In genomic region chr7:102270176-102270887, GRCh38 we compare ENCODE assay signal across 19 cellular contexts. TPM values are rescaled to one million over a fixed set of nuclear protein-coding genes. Genes with fewer than 3 reads are reported as not detected.
DNase-seq lines count a peak whose midpoint lies in the region; ATAC-seq, FAIRE-seq and TF ChIP-seq lines count a peak whose summit lies in the region.
"Had no signal": no experiment of that assay in that cellular context is flagged by ENCODE, and none has a peak within 500 bp of the region (broad histone marks: within the 10 kb centered on the region; RNA-seq: fewer than 3 reads in every experiment).

No MANE protein-coding gene starts in this region.

- H3K27me3 Mint-ChIP-seq in natural killer cell treated with Interleukin-12 subunit alpha and Interleukin-12 subunit beta and Interleukin-15 and Interleukin-18, amount 100 ng/mL, for 72 hours, result no peaks in the 10 kb centered on the region
- H3K27me3 Mint-ChIP-seq in natural killer cell (ENCODE audit: low read depth in 2 of 2), result no peaks in the 10 kb centered on the region
- H3K27me3 Mint-ChIP-seq in WTC11 (ENCODE audit: low read depth), result no peaks in the 10 kb centered on the region
- no peaks in the 10 kb centered on the region for H3K27me3 Mint-ChIP-seq in activated CD4-positive, alpha-beta memory T cell treated with anti-CD3 and anti-CD28 coated beads, Interleukin-2, amount 10 ng/mL, durations not matched to agents 7 days and 5 days

- CTCF ChIA-PET in WTC11 (lab: Charles Lee), result interaction anchor here (0.5 to 1.4 kb wide), 3 partner anchors 8 to 66 kb away, joined by 3 to 5 read pairs (median 4); no protein-coding TSS in a partner anchor
- CTCF ChIA-PET in activated CD4-positive, alpha-beta memory T cell treated with anti-CD3 and anti-CD28 coated beads, Interleukin-2, amount 10 ng/mL, durations not matched to agents 7 days and 5 days (lab: Charles Lee), result interaction anchor here (1.3 to 2.8 kb wide), 4 partner anchors 8 to 667 kb away, joined by 3 to 10 read pairs (median 3); no protein-coding TSS in a partner anchor
- CTCF ChIA-PET in RWPE1 (lab: Yijun Ruan, JAX), result interaction anchor here (0.6 to 1.4 kb wide), 6 partner anchors 9 to 732 kb away, joined by 3 to 7 read pairs (median 3); no protein-coding TSS in a partner anchor

- peak; percentile 59 for DNase-seq in natural killer cell treated with Interleukin-12 subunit alpha and Interleukin-12 subunit beta and Interleukin-15 and Interleukin-18, amount 100 ng/mL, for 72 hours (ENCODE audit: low spot score)
- DNase-seq in natural killer cell, result no peak
- DNase-seq in WTC11 (ENCODE audit: low spot score), result no peak
- peak; percentile 25 for DNase-seq in midbrain (lab: John Stamatoyannopoulos, UW)
- DNase-seq in NCI-H1417 (lab: John Stamatoyannopoulos, UW), result no peak
- DNase-seq in GM12892 (ENCODE audit: insufficient read length), result no peak
- no peak for DNase-seq in activated CD4-positive, alpha-beta memory T cell treated with anti-CD3 and anti-CD28 coated beads, Interleukin-2, amount 10 ng/mL, durations not matched to agents 7 days and 5 days
- no peak for DNase-seq in RWPE1 (ENCODE audit: low spot score)
- DNase-seq: AML-193; CD8-positive, alpha-beta T cell; DND-41; GOT3; HFFc6; MG63; NCI-H1092 treated with DMSO at 0.1 percent for 48 hours; NCI-H1694 treated with DMSO at 0.1 percent for 48 hours; NCI-H510A had no signal

- POLR2A ChIA-PET in WTC11 (lab: Charles Lee) (no interaction called here), RWPE1 (lab: Yijun Ruan, JAX; ENCODE audit: low non-redundant PET) (no interaction called here)
- POLR2A ChIA-PET in activated CD4-positive, alpha-beta memory T cell treated with anti-CD3 and anti-CD28 coated beads, Interleukin-2, amount 10 ng/mL, durations not matched to agents 7 days and 5 days (lab: Charles Lee), result no interaction called here

- ATAC-seq in natural killer cell treated with Interleukin-12 subunit alpha and Interleukin-12 subunit beta and Interleukin-15 and Interleukin-18, amount 100 ng/mL, for 72 hours, result no peak
- ATAC-seq in natural killer cell (no peak), WTC11 (no peak)
- ATAC-seq: CD8-positive, alpha-beta T cell had no signal

- FAIRE-seq in GM12892 (lab: Jason Lieb, UNC), result no peak

- H3K4me1 Mint-ChIP-seq in natural killer cell treated with Interleukin-12 subunit alpha and Interleukin-12 subunit beta and Interleukin-15 and Interleukin-18, amount 100 ng/mL, for 72 hours (ENCODE audit: low read depth in 2 of 2), result peaks cover 4 to 6% of the 10 kb centered on the region in 2 donors
- peaks cover 0 to 5% of the 10 kb centered on the region in 2 donors for H3K4me1 Mint-ChIP-seq in natural killer cell
- H3K4me1 Mint-ChIP-seq in WTC11, result peaks cover 5% of the 10 kb centered on the region; the same call in 1 of the 2 replicates
- H3K4me1 Mint-ChIP-seq in activated CD4-positive, alpha-beta memory T cell treated with anti-CD3 and anti-CD28 coated beads, Interleukin-2, amount 10 ng/mL, durations not matched to agents 7 days and 5 days, result no peaks in the 10 kb centered on the region

- no peak overlapping the region for H3K27ac ChIP-seq in RWPE1
- H3K27ac ChIP-seq: KMS-11, SJSA1 had no signal

- no peak for TF ChIP-seq POLR2A in GM12892 (IDR thresholded peaks at IDR 0.05; ENCODE audit: low read depth, low read length)

- H3K27ac Mint-ChIP-seq in natural killer cell treated with Interleukin-12 subunit alpha and Interleukin-12 subunit beta and Interleukin-15 and Interleukin-18, amount 100 ng/mL, for 72 hours, result no peak overlapping the region
- H3K27ac Mint-ChIP-seq in natural killer cell (no peak overlapping the region), WTC11 (peak overlapping the region; percentile 28)
- no peak overlapping the region for H3K27ac Mint-ChIP-seq in activated CD4-positive, alpha-beta memory T cell treated with anti-CD3 and anti-CD28 coated beads, Interleukin-2, amount 10 ng/mL, durations not matched to agents 7 days and 5 days
- H3K27ac Mint-ChIP-seq: CD8-positive, alpha-beta T cell; HFFc6 had no signal

- no peaks in the 10 kb centered on the region for H3K9me3 Mint-ChIP-seq in natural killer cell treated with Interleukin-12 subunit alpha and Interleukin-12 subunit beta and Interleukin-15 and Interleukin-18, amount 100 ng/mL, for 72 hours
- H3K9me3 Mint-ChIP-seq in natural killer cell (no peaks in the 10 kb centered on the region), WTC11 (no peaks in the 10 kb centered on the region)
- H3K9me3 Mint-ChIP-seq in activated CD4-positive, alpha-beta memory T cell treated with anti-CD3 and anti-CD28 coated beads, Interleukin-2, amount 10 ng/mL, durations not matched to agents 7 days and 5 days, result no peaks in the 10 kb centered on the region
- H3K9me3 Mint-ChIP-seq: CD8-positive, alpha-beta T cell; HFFc6 had no signal

- no peak overlapping the region for H3K4me3 Mint-ChIP-seq in natural killer cell treated with Interleukin-12 subunit alpha and Interleukin-12 subunit beta and Interleukin-15 and Interleukin-18, amount 100 ng/mL, for 72 hours
- no peak overlapping the region for H3K4me3 Mint-ChIP-seq in natural killer cell
- H3K4me3 Mint-ChIP-seq in WTC11, result no peak overlapping the region
- H3K4me3 Mint-ChIP-seq in activated CD4-positive, alpha-beta memory T cell treated with anti-CD3 and anti-CD28 coated beads, Interleukin-2, amount 10 ng/mL, durations not matched to agents 7 days and 5 days, result no peak overlapping the region
- H3K4me3 Mint-ChIP-seq: CD8-positive, alpha-beta T cell; HFFc6 had no signal

- TF ChIP-seq CTCF in natural killer cell (IDR thresholded peaks at IDR 0.05) (no peak), WTC11 (IDR thresholded peaks at IDR 0.05) (no peak), RWPE1 (conservative IDR thresholded peaks at IDR 0.05; ENCODE audit: low read depth) (no peak)

- intact Hi-C loops in natural killer cell (cut with micrococcal nuclease), result no loop called here

- H3K36me3 Mint-ChIP-seq in natural killer cell treated with Interleukin-12 subunit alpha and Interleukin-12 subunit beta and Interleukin-15 and Interleukin-18, amount 100 ng/mL, for 72 hours, result no peaks in the 10 kb centered on the region
- H3K36me3 Mint-ChIP-seq in natural killer cell (no peaks in the 10 kb centered on the region), WTC11 (no peaks in the 10 kb centered on the region)
- H3K36me3 Mint-ChIP-seq in activated CD4-positive, alpha-beta memory T cell treated with anti-CD3 and anti-CD28 coated beads, Interleukin-2, amount 10 ng/mL, durations not matched to agents 7 days and 5 days (ENCODE audit: low read depth), result no peaks in the 10 kb centered on the region
- H3K36me3 Mint-ChIP-seq: CD8-positive, alpha-beta T cell had no signal

TF ChIP-seq in WTC11, 78 proteins besides CTCF, POLR2A, EP300 and RAD21 (continues in another document):
- TF ChIP-seq JUN (CRISPR knock-in tag; IDR thresholded peaks at IDR 0.05), result no peak
- TF ChIP-seq USF2 (CRISPR knock-in tag; IDR thresholded peaks at IDR 0.05), result no peak
- no peak for TF ChIP-seq NR2C2 (CRISPR knock-in tag; IDR thresholded peaks at IDR 0.05)
- no peak for TF ChIP-seq AR (CRISPR knock-in tag; IDR thresholded peaks at IDR 0.05)
- no peak for TF ChIP-seq ATF1 (CRISPR knock-in tag; IDR thresholded peaks at IDR 0.05)
- TF ChIP-seq SP1 (CRISPR knock-in tag; conservative IDR thresholded peaks at IDR 0.05), result no peak
- TF ChIP-seq E2F4 (CRISPR knock-in tag; IDR thresholded peaks at IDR 0.05; ENCODE audit: borderline replicate concordance, low read depth), result no peak
- no peak for TF ChIP-seq TEAD1 (CRISPR knock-in tag; IDR thresholded peaks at IDR 0.05)
- TF ChIP-seq MXD4 (CRISPR knock-in tag; IDR thresholded peaks at IDR 0.05; ENCODE audit: borderline replicate concordance), result no peak

RNA-seq across cellular contexts. Expression of gene SH2B2, which starts 16.3 kb away (rescaled TPM):
- total RNA-seq in natural killer cell treated with Interleukin-12 subunit alpha and Interleukin-12 subunit beta and Interleukin-15 and Interleukin-18, amount 100 ng/mL, for 72 hours, result 1 to 10 TPM; 2.4 to 4.9 TPM
- total RNA-seq in natural killer cell (1 to 10 TPM; 1.6 to 2.9 (median 2.0) TPM), WTC11 (2021) (14.7 to 16.5 TPM (median 15.9 TPM) in 3 replicates)
- 8.3 TPM for polyA plus RNA-seq in GM12892 (2012; ENCODE audit: missing spikeins)
- total RNA-seq in activated CD4-positive, alpha-beta memory T cell treated with anti-CD3 and anti-CD28 coated beads, Interleukin-2, amount 10 ng/mL, durations not matched to agents 7 days and 5 days, result 1 to 10 TPM; 2.1 to 2.3 TPM

Comparison
In these comparisons a context has a peak if more than half of its experiments do, and no peak if none do; other contexts are left out.
1. DNase-seq: peak in natural killer cell treated with Interleukin-12 subunit alpha and Interleukin-12 subunit beta and Interleukin-15 and Interleukin-18, amount 100 ng/mL, for 72 hours (single experiment) and midbrain (single experiment); none in natural killer cell (single experiment), WTC11 (single experiment), NCI-H1417 (0 of 3), GM12892 (single experiment), activated CD4-positive, alpha-beta memory T cell treated with anti-CD3 and anti-CD28 coated beads, Interleukin-2, amount 10 ng/mL, durations not matched to agents 7 days and 5 days (single experiment) and RWPE1 (single experiment).